Comparison of ENCODE assay signal across 33 cellular contexts in the genomic region with DNA sequence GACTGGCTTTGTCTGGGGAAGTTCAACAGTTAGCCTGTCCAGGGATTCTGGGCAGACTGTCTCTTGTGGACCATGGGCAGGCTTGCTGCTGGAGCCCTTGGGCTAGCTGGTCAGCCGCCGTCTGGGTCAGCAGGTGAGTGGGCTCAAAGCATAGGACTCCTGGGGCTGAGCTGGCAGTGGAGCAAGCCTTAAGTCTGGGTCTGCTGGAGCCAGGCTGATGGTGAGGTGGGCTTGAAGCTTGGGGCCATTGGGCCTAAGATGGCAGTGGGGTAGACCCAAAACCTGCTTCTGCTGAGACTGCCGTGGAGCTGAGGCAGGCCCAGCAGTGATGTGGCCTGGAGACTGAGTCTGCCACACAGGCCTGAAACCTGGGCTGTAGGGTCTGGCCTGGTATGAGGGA.
"Had no signal": no experiment of that assay in that cellular context is flagged by ENCODE, and none has a peak within 500 bp of the region (broad histone marks: within the 10 kb centered on the region; RNA-seq: fewer than 3 reads in every experiment).

No MANE protein-coding gene starts in this region.

- H3K27ac Mint-ChIP-seq: activated CD4-positive, alpha-beta memory T cell treated with anti-CD3 and anti-CD28 coated beads, Interleukin-2, amount 10 ng/mL, durations not matched to agents 7 days and 5 days; activated naive CD4-positive, alpha-beta T cell treated with anti-CD3 and anti-CD28 coated beads, Interleukin-2, amount 50 U/mL, for 24 hours; activated naive CD8-positive, alpha-beta T cell treated with anti-CD3 and anti-CD28 coated beads, Interleukin-2, amount 10 ng/mL, durations not matched to agents 7 days and 5 days; activated T-cell treated with anti-CD3 and anti-CD28 coated beads, Interleukin-2, amount 50 U/mL, for 72 hours; activated T-helper 17 cell treated with anti-CD3 and anti-CD28 coated beads, Interleukin-2, amount 50 U/mL, for 72 hours; IgD-negative memory B cell had no signal

- H3K36me3 Mint-ChIP-seq: activated naive CD4-positive, alpha-beta T cell treated with anti-CD3 and anti-CD28 coated beads, Interleukin-2, amount 50 U/mL, for 24 hours; activated naive CD8-positive, alpha-beta T cell treated with anti-CD3 and anti-CD28 coated beads, Interleukin-2, amount 10 ng/mL, durations not matched to agents 7 days and 5 days; IgD-negative memory B cell had no signal

- DNase-seq: activated CD4-positive, alpha-beta memory T cell treated with anti-CD3 and anti-CD28 coated beads, Interleukin-2, amount 10 ng/mL, durations not matched to agents 7 days and 5 days; activated CD4-positive, alpha-beta T cell treated with anti-CD3 and anti-CD28 coated beads for 1 hour; activated CD4-positive, alpha-beta T cell treated with anti-CD3 and anti-CD28 coated beads for 48 hours; activated CD4-positive, CD25-positive, alpha-beta regulatory T cell; activated CD8-positive, alpha-beta memory T cell treated with anti-CD3 and anti-CD28 coated beads for 24 hours; activated gamma-delta T cell; activated naive CD4-positive, alpha-beta T cell treated with Interleukin-2 at 50 U/mL for 16 hours; activated naive CD8-positive, alpha-beta T cell treated with anti-CD3 and anti-CD28 coated beads, Interleukin-2, amount 10 ng/mL, durations not matched to agents 7 days and 5 days; activated T-cell treated with anti-CD3 and anti-CD28 coated beads, Interleukin-2, amount 50 U/mL, for 1 hour; activated T-cell treated with anti-CD3 and anti-CD28 coated beads, Interleukin-2, amount 50 U/mL, for 72 hours; amygdala; Karpas-422; KBM-7; MG63; MV-4-11; NCI-H1092; NCI-H1436 treated with DMSO at 0.1 percent for 48 hours; NCI-H1694 treated with DMSO at 0.1 percent for 48 hours; NCI-H2029; NCI-H345; NCI-H524 treated with DMSO at 0.1 percent for 48 hours; PC-3; Peyer's patch; Right ventricle myocardium superior; RPMI8226; SJCRH30; T1000; WERI-Rb-1 had no signal

- H3K36me3 ChIP-seq: ascending aorta, MG63, Peyer's patch, SJCRH30, WERI-Rb-1 had no signal

- H3K27ac ChIP-seq: ascending aorta, Peyer's patch, SJCRH30, SK-N-MC, WERI-Rb-1 had no signal

- H3K27me3 Mint-ChIP-seq: activated CD4-positive, alpha-beta memory T cell treated with anti-CD3 and anti-CD28 coated beads, Interleukin-2, amount 10 ng/mL, durations not matched to agents 7 days and 5 days; activated naive CD4-positive, alpha-beta T cell treated with anti-CD3 and anti-CD28 coated beads, Interleukin-2, amount 50 U/mL, for 24 hours; activated naive CD8-positive, alpha-beta T cell treated with anti-CD3 and anti-CD28 coated beads, Interleukin-2, amount 10 ng/mL, durations not matched to agents 7 days and 5 days; activated T-helper 17 cell treated with anti-CD3 and anti-CD28 coated beads, Interleukin-2, amount 50 U/mL, for 72 hours; IgD-negative memory B cell had no signal

- H3K9me3 ChIP-seq: MG63, Peyer's patch, SJCRH30 had no signal

- H3K4me3 ChIP-seq: ascending aorta, MG63, Peyer's patch, SJCRH30, SK-N-MC had no signal

- H3K4me1 Mint-ChIP-seq: activated CD4-positive, alpha-beta memory T cell treated with anti-CD3 and anti-CD28 coated beads, Interleukin-2, amount 10 ng/mL, durations not matched to agents 7 days and 5 days; activated naive CD4-positive, alpha-beta T cell treated with anti-CD3 and anti-CD28 coated beads, Interleukin-2, amount 50 U/mL, for 24 hours; activated naive CD8-positive, alpha-beta T cell treated with anti-CD3 and anti-CD28 coated beads, Interleukin-2, amount 10 ng/mL, durations not matched to agents 7 days and 5 days; activated T-helper 17 cell treated with anti-CD3 and anti-CD28 coated beads, Interleukin-2, amount 50 U/mL, for 72 hours; IgD-negative memory B cell had no signal

- H3K4me1 ChIP-seq: ascending aorta, Peyer's patch, SJCRH30 had no signal

- H3K27me3 ChIP-seq: ascending aorta, MG63, Peyer's patch, SJCRH30 had no signal

- H3K4me3 Mint-ChIP-seq: activated CD4-positive, alpha-beta memory T cell treated with anti-CD3 and anti-CD28 coated beads, Interleukin-2, amount 10 ng/mL, durations not matched to agents 7 days and 5 days; activated naive CD4-positive, alpha-beta T cell treated with anti-CD3 and anti-CD28 coated beads, Interleukin-2, amount 50 U/mL, for 24 hours; activated naive CD8-positive, alpha-beta T cell treated with anti-CD3 and anti-CD28 coated beads, Interleukin-2, amount 10 ng/mL, durations not matched to agents 7 days and 5 days; activated T-cell treated with anti-CD3 and anti-CD28 coated beads, Interleukin-2, amount 50 U/mL, for 72 hours; activated T-helper 17 cell treated with anti-CD3 and anti-CD28 coated beads, Interleukin-2, amount 50 U/mL, for 72 hours; IgD-negative memory B cell had no signal

- ATAC-seq: activated T-cell treated with anti-CD3 and anti-CD28 coated beads, Interleukin-2, amount 50 U/mL, for 72 hours; activated T-helper 17 cell treated with anti-CD3 and anti-CD28 coated beads, Interleukin-2, amount 50 U/mL, for 72 hours; PC-3 had no signal
